In the genomic region with DNA sequence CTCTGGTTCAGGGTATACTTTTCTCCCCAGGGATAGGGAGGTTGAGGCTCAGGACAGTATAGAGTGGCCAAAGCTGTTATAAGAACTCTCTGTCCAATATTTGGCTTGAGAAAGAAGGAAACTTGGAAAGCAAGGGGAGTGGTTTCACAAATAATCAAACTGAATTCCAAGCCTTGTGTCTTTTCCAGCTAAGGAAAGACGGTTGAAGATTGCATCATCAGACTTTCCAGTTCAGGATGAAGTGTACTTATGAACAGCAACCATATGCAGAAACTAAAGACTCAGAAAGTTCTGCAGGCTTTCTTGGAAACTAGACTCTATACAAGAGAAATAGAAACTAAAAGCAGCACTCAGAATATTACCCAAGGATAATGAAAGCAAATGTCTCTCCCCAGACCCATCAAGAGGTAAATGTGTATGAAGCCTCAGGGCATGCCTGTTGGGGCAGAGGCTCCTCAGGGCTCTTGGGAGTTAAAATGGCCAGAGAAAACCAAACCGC, we compare ENCODE assay signal across 10 cellular contexts. TPM values are rescaled to one million over a fixed set of nuclear protein-coding genes. Genes with fewer than 3 reads are reported as not detected.
DNase-seq lines count a peak whose midpoint lies in the region; ATAC-seq lines count a peak whose summit lies in the region.
"Had no signal": no experiment of that assay in that cellular context is flagged by ENCODE, and none has a peak within 500 bp of the region (broad histone marks: within the 10 kb centered on the region; RNA-seq: fewer than 3 reads in every experiment).

No MANE protein-coding gene starts in this region.

- no peaks in the 10 kb centered on the region for H3K27me3 ChIP-seq in muscle layer of colon (ENCODE audit: control insufficient read depth in 1 of 2, insufficient read depth in 2 of 2, low read length in 2 of 2)

- peak; percentile 25 for DNase-seq in activated CD8-positive, alpha-beta T cell treated with anti-CD3 and anti-CD28 coated beads, Interleukin-2, amount 10 ng/mL, durations not matched to agents 7 days and 5 days
- DNase-seq in T-cell (no peak), epidermal melanocyte (ENCODE audit: insufficient read length, low spot score) (no peak), CD1c-positive myeloid dendritic cell (ENCODE audit: extremely low spot score) (no peak)
- no peak for DNase-seq in stimulated activated naive CD4-positive, alpha-beta T cell (lab: John Stamatoyannopoulos, UW)
- DNase-seq: activated B cell treated with CpG ODN at 0.5 μM for 24 hours had no signal

- no peaks in the 10 kb centered on the region for H3K9me3 ChIP-seq in muscle layer of colon (ENCODE audit: low read length)

- H3K4me1 Mint-ChIP-seq in activated CD8-positive, alpha-beta T cell treated with anti-CD3 and anti-CD28 coated beads, Interleukin-2, amount 10 ng/mL, durations not matched to agents 7 days and 5 days (ENCODE audit: low read depth): peaks cover 32% of the 10 kb centered on the region
- H3K4me1 Mint-ChIP-seq in T-cell: peaks cover 21 to 30% (median 28%) of the 10 kb centered on the region in 3 donors
- H3K4me1 Mint-ChIP-seq: neural crest cell had no signal

- H3K4me1 ChIP-seq in muscle layer of colon (ENCODE audit: insufficient read depth, low read length): no peaks in the 10 kb centered on the region

- peak overlapping the region; percentile 32 for H3K27ac ChIP-seq in muscle layer of colon (ENCODE audit: low read depth, low read length)

- CTCF ChIA-PET in activated CD8-positive, alpha-beta T cell treated with anti-CD3 and anti-CD28 coated beads, Interleukin-2, amount 10 ng/mL, durations not matched to agents 7 days and 5 days (lab: Charles Lee): interaction anchor here (1.4 kb wide), 1 partner anchor 13 kb away, joined by 4 read pairs; no protein-coding TSS in a partner anchor
- CTCF ChIA-PET in T-cell (lab: Charles Lee): no interaction called here

- no peaks in the 10 kb centered on the region for H3K36me3 ChIP-seq in muscle layer of colon (ENCODE audit: insufficient read depth, low read length)

- no peaks in the 10 kb centered on the region for H3K9me3 Mint-ChIP-seq in activated CD8-positive, alpha-beta T cell treated with anti-CD3 and anti-CD28 coated beads, Interleukin-2, amount 10 ng/mL, durations not matched to agents 7 days and 5 days (ENCODE audit: insufficient read depth)
- no peaks in the 10 kb centered on the region for H3K9me3 Mint-ChIP-seq in T-cell
- H3K9me3 Mint-ChIP-seq: activated B cell treated with CpG ODN at 0.5 μM for 24 hours, neural crest cell had no signal

- H3K4me3 ChIP-seq in muscle layer of colon (ENCODE audit: low read depth in 1 of 2, low read length in 2 of 2): no peak overlapping the region

- peak overlapping the region; percentile 42 for H3K4me3 Mint-ChIP-seq in activated CD8-positive, alpha-beta T cell treated with anti-CD3 and anti-CD28 coated beads, Interleukin-2, amount 10 ng/mL, durations not matched to agents 7 days and 5 days
- H3K4me3 Mint-ChIP-seq in T-cell: peak overlapping the region in 1 of 3 donors; percentile 14
- H3K4me3 Mint-ChIP-seq: activated B cell treated with CpG ODN at 0.5 μM for 24 hours, neural crest cell had no signal

- POLR2A ChIA-PET in activated CD8-positive, alpha-beta T cell treated with anti-CD3 and anti-CD28 coated beads, Interleukin-2, amount 10 ng/mL, durations not matched to agents 7 days and 5 days (lab: Charles Lee): interaction anchor here (0.8 kb wide), 1 partner anchor 93 kb away, joined by 5 read pairs; a partner anchor contains a TSS
- POLR2A ChIA-PET in T-cell (lab: Charles Lee): no interaction called here

- no peak overlapping the region for H3K9ac ChIP-seq in muscle layer of colon (ENCODE audit: low read length)

- peak overlapping the region; percentile 83 for H3K27ac Mint-ChIP-seq in activated CD8-positive, alpha-beta T cell treated with anti-CD3 and anti-CD28 coated beads, Interleukin-2, amount 10 ng/mL, durations not matched to agents 7 days and 5 days
- peak overlapping the region in 1 of 2 donors; percentile 29 for H3K27ac Mint-ChIP-seq in T-cell
- H3K27ac Mint-ChIP-seq: activated B cell treated with CpG ODN at 0.5 μM for 24 hours had no signal

- H3K36me3 Mint-ChIP-seq in activated CD8-positive, alpha-beta T cell treated with anti-CD3 and anti-CD28 coated beads, Interleukin-2, amount 10 ng/mL, durations not matched to agents 7 days and 5 days (ENCODE audit: low read depth): no peaks in the 10 kb centered on the region
- no peaks in the 10 kb centered on the region for H3K36me3 Mint-ChIP-seq in T-cell

- peaks cover 16% of the 10 kb centered on the region for H3K27me3 Mint-ChIP-seq in activated CD8-positive, alpha-beta T cell treated with anti-CD3 and anti-CD28 coated beads, Interleukin-2, amount 10 ng/mL, durations not matched to agents 7 days and 5 days (ENCODE audit: low read depth)
- peaks cover 1 to 5% of the 10 kb centered on the region in 2 donors for H3K27me3 Mint-ChIP-seq in T-cell

- ATAC-seq in GM18870 (IDR thresholded peaks at IDR 0.05; ENCODE audit: unreplicated experiment) (peak; percentile 89), HG02852 (IDR thresholded peaks at IDR 0.05; ENCODE audit: unreplicated experiment) (peak; percentile 90), T-cell (replicated peaks in 1 of 4) (no peak)
- ATAC-seq in activated CD8-positive, alpha-beta T cell treated with anti-CD3 and anti-CD28 coated beads, Interleukin-2, amount 10 ng/mL, durations not matched to agents 7 days and 5 days: peak; percentile 94

RNA-seq across cellular contexts. Expression of a gene that starts 46.4 kb away (rescaled TPM):
- not detected for total RNA-seq in activated CD8-positive, alpha-beta T cell treated with anti-CD3 and anti-CD28 coated beads, Interleukin-2, amount 10 ng/mL, durations not matched to agents 7 days and 5 days
- total RNA-seq in T-cell: under 1 TPM in 4 of 5 donors, not detected in 1; 0.19 to 0.63 (median 0.45) TPM
- total RNA-seq: activated B cell treated with CpG ODN at 0.5 μM for 24 hours, neural crest cell had no signal

Comparison
In these comparisons a context has a peak if more than half of its experiments do, and no peak if none do; other contexts are left out.
1. ATAC-seq: peak in GM18870 (single experiment), HG02852 (single experiment) and activated CD8-positive, alpha-beta T cell treated with anti-CD3 and anti-CD28 coated beads, Interleukin-2, amount 10 ng/mL, durations not matched to agents 7 days and 5 days (single experiment); none in T-cell (0 of 4).